Comparison of ENCODE assay signal across 8 cellular contexts in genomic region chr6:7108964-7109836, GRCh38. TPM values are rescaled to one million over a fixed set of nuclear protein-coding genes. Genes with fewer than 3 reads are reported as not detected.
DNase-seq lines count a peak whose midpoint lies in the region; ATAC-seq and TF ChIP-seq lines count a peak whose summit lies in the region.

No MANE protein-coding gene starts in this region.

- peaks cover 36 to 59% (median 47%) of the 10 kb centered on the region in 4 donors for H3K4me1 Mint-ChIP-seq in CD4-positive, alpha-beta memory T cell
- peaks cover 49% of the 10 kb centered on the region for H3K4me1 Mint-ChIP-seq in activated naive CD8-positive, alpha-beta T cell treated with anti-CD3 and anti-CD28 coated beads, Interleukin-2, amount 10 ng/mL, durations not matched to agents 7 days and 5 days

- peak overlapping the region; percentile 74 for H3K27ac ChIP-seq in CD4-positive, alpha-beta memory T cell (ENCODE audit: low read depth, low read length)
- peak overlapping the region; percentile 0 for H3K27ac ChIP-seq in cardiac muscle cell

- peak overlapping the region; percentile 88 to 94 (median 92) for H3K4me3 Mint-ChIP-seq in CD4-positive, alpha-beta memory T cell
- peak overlapping the region; percentile 96 for H3K4me3 Mint-ChIP-seq in activated naive CD8-positive, alpha-beta T cell treated with anti-CD3 and anti-CD28 coated beads, Interleukin-2, amount 10 ng/mL, durations not matched to agents 7 days and 5 days

- no peaks in the 10 kb centered on the region for H3K27me3 ChIP-seq in CD4-positive, alpha-beta memory T cell (ENCODE audit: insufficient read depth, low read length)
- H3K27me3 ChIP-seq in cardiac muscle cell = no peaks in the 10 kb centered on the region

- H3K27ac Mint-ChIP-seq in CD4-positive, alpha-beta memory T cell = peak overlapping the region; percentile 91 to 95 (median 94)
- peak overlapping the region; percentile 93 for H3K27ac Mint-ChIP-seq in activated naive CD8-positive, alpha-beta T cell treated with anti-CD3 and anti-CD28 coated beads, Interleukin-2, amount 10 ng/mL, durations not matched to agents 7 days and 5 days

- peak; percentile 12 for ATAC-seq in HG03039 (IDR thresholded peaks at IDR 0.05; ENCODE audit: unreplicated experiment)
- ATAC-seq in activated naive CD8-positive, alpha-beta T cell treated with anti-CD3 and anti-CD28 coated beads, Interleukin-2, amount 10 ng/mL, durations not matched to agents 7 days and 5 days (ENCODE audit: low read depth) = peak; percentile 20

- POLR2A ChIA-PET in CD4-positive, alpha-beta memory T cell (lab: Charles Lee; ENCODE audit: partially characterized antibody) = interaction anchor here (0.6 to 7.1 kb wide), 9 partner anchors 10 to 994 kb away, joined by 3 to 58 read pairs (median 8); no protein-coding TSS in a partner anchor
- POLR2A ChIA-PET in activated naive CD8-positive, alpha-beta T cell treated with anti-CD3 and anti-CD28 coated beads, Interleukin-2, amount 10 ng/mL, durations not matched to agents 7 days and 5 days (lab: Charles Lee) = interaction anchor here (1.0 to 4.7 kb wide), 12 partner anchors 16 to 454 kb away, joined by 3 to 45 read pairs (median 4); no protein-coding TSS in a partner anchor

- no peaks in the 10 kb centered on the region for H3K9me3 ChIP-seq in CD4-positive, alpha-beta memory T cell (ENCODE audit: control insufficient read depth in 1 of 2, low read length in 2 of 2)
- no peaks in the 10 kb centered on the region for H3K9me3 ChIP-seq in cardiac muscle cell (ENCODE audit: low read depth)

- peak overlapping the region; percentile 42 to 82 for H3K4me3 ChIP-seq in CD4-positive, alpha-beta memory T cell (ENCODE audit: low read length in 2 of 2)
- H3K4me3 ChIP-seq in cardiac muscle cell = peak overlapping the region; percentile 89

- peaks cover 0 to 19% of the 10 kb centered on the region in 2 donors for H3K36me3 Mint-ChIP-seq in CD4-positive, alpha-beta memory T cell
- H3K36me3 Mint-ChIP-seq in activated naive CD8-positive, alpha-beta T cell treated with anti-CD3 and anti-CD28 coated beads, Interleukin-2, amount 10 ng/mL, durations not matched to agents 7 days and 5 days = no peaks in the 10 kb centered on the region

- no peaks in the 10 kb centered on the region for H3K27me3 Mint-ChIP-seq in CD4-positive, alpha-beta memory T cell
- H3K27me3 Mint-ChIP-seq in activated naive CD8-positive, alpha-beta T cell treated with anti-CD3 and anti-CD28 coated beads, Interleukin-2, amount 10 ng/mL, durations not matched to agents 7 days and 5 days = no peaks in the 10 kb centered on the region

- no peaks in the 10 kb centered on the region for H3K9me3 Mint-ChIP-seq in CD4-positive, alpha-beta memory T cell
- no peaks in the 10 kb centered on the region for H3K9me3 Mint-ChIP-seq in activated naive CD8-positive, alpha-beta T cell treated with anti-CD3 and anti-CD28 coated beads, Interleukin-2, amount 10 ng/mL, durations not matched to agents 7 days and 5 days

- CTCF ChIA-PET in CD4-positive, alpha-beta memory T cell (lab: Charles Lee; ENCODE audit: partially characterized antibody) = interaction anchor here (1.1 to 1.4 kb wide), 2 partner anchors 28 to 88 kb away, joined by 3 to 4 read pairs; no protein-coding TSS in a partner anchor

- no peak for TF ChIP-seq CTCF in cardiac muscle cell (IDR thresholded peaks at IDR 0.05; ENCODE audit: low read depth, low read length)

- H3K4me1 ChIP-seq in CD4-positive, alpha-beta memory T cell (ENCODE audit: insufficient read depth, low read length) = peaks cover 48% of the 10 kb centered on the region
- H3K4me1 ChIP-seq in cardiac muscle cell (ENCODE audit: low read depth) = peaks cover 41% of the 10 kb centered on the region

- no peaks in the 10 kb centered on the region for H3K36me3 ChIP-seq in CD4-positive, alpha-beta memory T cell (ENCODE audit: insufficient read depth, low read length)
- H3K36me3 ChIP-seq in cardiac muscle cell = no peaks in the 10 kb centered on the region

- DNase-seq in CD4-positive, alpha-beta memory T cell = peak; percentile 31 to 65 (median 32)
- peak; percentile 58 for DNase-seq in SIG-M5 (lab: John Stamatoyannopoulos, UW)
- DNase-seq in activated naive CD8-positive, alpha-beta T cell treated with anti-CD3 and anti-CD28 coated beads, Interleukin-2, amount 10 ng/mL, durations not matched to agents 7 days and 5 days = peak; percentile 60
- DNase-seq in cardiac muscle cell (ENCODE audit: low read depth in 1 of 2, low spot score in 1 of 2) = peak; percentile 74 to 87
- peak; percentile 85 for DNase-seq in posterior vena cava (ENCODE audit: low spot score)
- DNase-seq in cortex of kidney (lab: John Stamatoyannopoulos, UW) = no peak
- no peak for DNase-seq in NCI-H524 treated with DMSO at 0.1 percent for 48 hours (lab: John Stamatoyannopoulos, UW)

- intact Hi-C loops in CD4-positive, alpha-beta memory T cell (cut with micrococcal nuclease) = loop anchor here (5.0 to 10.0 kb wide), 3 partner anchors 37 to 1847 kb away; partner anchors contain the start of genes FARS2 and LYRM4
- intact Hi-C loops in posterior vena cava (cut with DNase I) = loop anchor here in 1 of 2 donors (10.0 kb wide), 1 partner anchor 136 kb away; no protein-coding TSS in a partner anchor

RNA-seq across cellular contexts. Expression of gene RREB1, which starts 1.4 kb away (rescaled TPM):
- total RNA-seq in CD4-positive, alpha-beta memory T cell = 10 to 100 TPM; 43.0 to 43.4 TPM
- polyA plus RNA-seq in CD4-positive, alpha-beta memory T cell = 1 to 10 TPM in 1 of 2 donors, under 1 TPM in 1; 0.50 to 7.4 TPM
- total RNA-seq in activated naive CD8-positive, alpha-beta T cell treated with anti-CD3 and anti-CD28 coated beads, Interleukin-2, amount 10 ng/mL, durations not matched to agents 7 days and 5 days = 10 to 100 TPM; 37.0 to 39.1 TPM
- 30.5 and 55.3 TPM in 2 replicates for total RNA-seq in cardiac muscle cell
- polyA plus RNA-seq in cardiac muscle cell = 15.4 and 22.1 TPM in 2 replicates
- total RNA-seq in posterior vena cava = 10 to 100 TPM; 28.8 to 31.8 TPM

Comparison
In these comparisons a context has a peak if more than half of its experiments do, and no peak if none do; other contexts are left out.
1. DNase-seq: peak in CD4-positive, alpha-beta memory T cell (5 of 5), SIG-M5 (single experiment), activated naive CD8-positive, alpha-beta T cell treated with anti-CD3 and anti-CD28 coated beads, Interleukin-2, amount 10 ng/mL, durations not matched to agents 7 days and 5 days (single experiment), cardiac muscle cell (2 of 2) and posterior vena cava (single experiment); none in cortex of kidney (single experiment) and NCI-H524 treated with DMSO at 0.1 percent for 48 hours (single experiment).